ENCODE assay signal across 8 cellular contexts in genomic region chr12:2034633-2035420, GRCh38. TPM values are rescaled to one million over a fixed set of nuclear protein-coding genes. Genes with fewer than 3 reads are reported as not detected.
A peak's percentile ranks its signal among the peaks of the same experiment; 100 is the strongest.
DNase-seq lines count a peak whose midpoint lies in the region; ATAC-seq and TF ChIP-seq lines count a peak whose summit lies in the region.

No MANE protein-coding gene starts in this region.

- H3K36me3 ChIP-seq in body of pancreas (replicated peaks in 1 of 2; ENCODE audit: insufficient read depth in 1 of 2, low read depth in 2 of 2) (no peaks in the 10 kb centered on the region), iPS-18a (ENCODE audit: control insufficient read depth, low read depth, low read length) (no peaks in the 10 kb centered on the region)

- H3K9me3 ChIP-seq in body of pancreas (no peaks in the 10 kb centered on the region), iPS-18a (ENCODE audit: control insufficient read depth, low read depth, low read length) (no peaks in the 10 kb centered on the region)

- H3K9ac ChIP-seq in iPS-18a (ENCODE audit: low read length) = no peak overlapping the region

- intact Hi-C loops in body of pancreas (cut with DNase I) = loop anchor here (10.0 kb wide), 1 partner anchor 230 kb away; no protein-coding TSS in a partner anchor

- H3K27ac ChIP-seq in body of pancreas = no peak overlapping the region
- H3K27ac ChIP-seq in iPS-18a (ENCODE audit: low read length) = no peak overlapping the region

- H3K4me1 ChIP-seq in body of pancreas (peaks cover 9% of the 10 kb centered on the region), iPS-18a (ENCODE audit: control insufficient read depth, low read depth, low read length) (peaks cover 9% of the 10 kb centered on the region)

- 9 to 11% methylated on average over 47 of the region's 47 CpGs for WGBS in body of pancreas, 2 donors

- DNase-seq in DMS79 treated with DMSO at 0.1 percent for 48 hours (lab: John Stamatoyannopoulos, UW) (peak; percentile 41), HFF-Myc (ENCODE audit: extremely low read depth, low read depth) (no peak), NCI-H146 (lab: John Stamatoyannopoulos, UW) (peak; percentile 82), UCSD-AML1 (lab: John Stamatoyannopoulos, UW; ENCODE audit: unreplicated experiment) (peak; percentile 90), body of pancreas (peak; percentile 87 to 92 (median 88)), skeletal muscle cell (ENCODE audit: low read depth) (no peak)

- TF ChIP-seq CTCF in HFF-Myc (IDR thresholded peaks at IDR 0.05; ENCODE audit: low read depth, low read length, missing control alignments) = peak; percentile 75
- TF ChIP-seq CTCF in body of pancreas (IDR thresholded peaks at IDR 0.05) = peak; percentile 71 to 97 (median 94)

- no peaks in the 10 kb centered on the region for H3K27me3 ChIP-seq in body of pancreas
- H3K27me3 ChIP-seq in iPS-18a (ENCODE audit: control insufficient read depth, insufficient read depth, low read length) = peaks cover 30% of the 10 kb centered on the region

- H3K4me3 ChIP-seq in HFF-Myc (replicated peaks; ENCODE audit: low read depth, low read length) = peak overlapping the region; percentile 32
- H3K4me3 ChIP-seq in body of pancreas = no peak overlapping the region
- peak overlapping the region; percentile 44 for H3K4me3 ChIP-seq in iPS-18a (ENCODE audit: low read length)
- peak overlapping the region; percentile 39 for H3K4me3 ChIP-seq in skeletal muscle cell (ENCODE audit: low read depth, low read length)

- ATAC-seq in body of pancreas (peak; percentile 96), HG02763 (IDR thresholded peaks at IDR 0.05; ENCODE audit: unreplicated experiment) (no peak)

- TF ChIP-seq POLR2A in body of pancreas (IDR thresholded peaks at IDR 0.05) = no peak

RNA-seq across cellular contexts. Expression of gene CACNA1C, which starts 18.0 kb away (rescaled TPM):
- 1 to 10 TPM; 2.3 to 4.4 TPM for total RNA-seq in body of pancreas

RNA-seq across cellular contexts. Expression of gene DCP1B, which starts 30.6 kb away (rescaled TPM):
- total RNA-seq in body of pancreas = 10 to 100 TPM in 1 of 2 donors, 1 to 10 TPM in 1; 7.9 to 13.2 TPM

Comparison
In these comparisons a context has a peak if more than half of its experiments do, and no peak if none do; other contexts are left out.
1. DNase-seq: peak in DMS79 treated with DMSO at 0.1 percent for 48 hours (single experiment), NCI-H146 (single experiment), UCSD-AML1 (single experiment) and body of pancreas (4 of 4); none in HFF-Myc (single experiment) and skeletal muscle cell (single experiment).
2. H3K4me3 ChIP-seq: peak in HFF-Myc (single experiment), iPS-18a (single experiment) and skeletal muscle cell (single experiment); none in body of pancreas (0 of 2).